In genomic region chr5:135386886-135387628, GRCh38 we compare ENCODE assay signal across 9 cellular contexts. TPM values are rescaled to one million over a fixed set of nuclear protein-coding genes. Genes with fewer than 3 reads are reported as not detected.
A peak's percentile ranks its signal among the peaks of the same experiment; 100 is the strongest.
DNase-seq lines count a peak whose midpoint lies in the region; ATAC-seq, FAIRE-seq and TF ChIP-seq lines count a peak whose summit lies in the region.
"Had no signal": no experiment of that assay in that cellular context is flagged by ENCODE, and none has a peak within 500 bp of the region (broad histone marks: within the 10 kb centered on the region; RNA-seq: fewer than 3 reads in every experiment).

No MANE protein-coding gene starts in this region.

- POLR2A ChIA-PET in OCI-LY7 (lab: Charles Lee): interaction anchor here (1.0 kb wide), 1 partner anchor 19 kb away, joined by 3 read pairs; no protein-coding TSS in a partner anchor

- no peak for FAIRE-seq in HTR-8/SVneo (lab: Jason Lieb, UNC)

- no peak overlapping the region for H3K4me2 ChIP-seq in OCI-LY7 (ENCODE audit: low read length)

- H3K9me2 ChIP-seq in OCI-LY7 (ENCODE audit: insufficient read depth, low read length): no peaks in the 10 kb centered on the region

- in situ Hi-C loops in astrocyte of the spinal cord (cut with HindIII; ENCODE audit: low sequenced_read_pairs): no loop called here

- H3K4me3 ChIP-seq in astrocyte of the spinal cord (ENCODE audit: low read depth, low read length): no peak overlapping the region
- no peak overlapping the region for H3K4me3 ChIP-seq in OCI-LY7 (ENCODE audit: low read depth, low read length, poor library complexity, severe bottlenecking)

- TF ChIP-seq CTCF in 22Rv1 (IDR thresholded peaks at IDR 0.05) (no peak), astrocyte of the spinal cord (IDR thresholded peaks at IDR 0.05; ENCODE audit: low read depth, low read length) (no peak), OCI-LY7 (conservative IDR thresholded peaks at IDR 0.05; ENCODE audit: low read length) (no peak)

- peak; percentile 40 for ATAC-seq in left lobe of liver

- no TSS peak for BruUV-seq in OCI-LY7 (replicated peaks; lab: Mats Ljungman, UMichigan)

- intact Hi-C loops in OCI-LY7 (cut with micrococcal nuclease; ENCODE audit: unreplicated experiment): no loop called here

- CTCF ChIA-PET in OCI-LY7 (lab: Charles Lee; ENCODE audit: unreplicated experiment): no interaction called here

- H3K27ac ChIP-seq in 22Rv1: peak overlapping the region; percentile 30; the same call in 1 of the 2 replicates
- no peak overlapping the region for H3K27ac ChIP-seq in OCI-LY7 (ENCODE audit: low read depth, low read length, poor library complexity, severe bottlenecking)

- peaks cover 99% of the 10 kb centered on the region for H3K36me3 ChIP-seq in OCI-LY7 (ENCODE audit: insufficient read depth, low read length)

- H3K4me1 ChIP-seq in OCI-LY7 (ENCODE audit: insufficient read depth, low read length, poor library complexity, severe bottlenecking): no peaks in the 10 kb centered on the region

- peaks cover 44% of the 10 kb centered on the region for H3K79me2 ChIP-seq in OCI-LY7 (ENCODE audit: insufficient read depth, low read depth, low read length)

- no peak overlapping the region for H2AFZ ChIP-seq in OCI-LY7 (ENCODE audit: low read length)

- DNase-seq in HTR-8/SVneo (ENCODE audit: insufficient read length, low spot score) (peak; percentile 59), astrocyte of the spinal cord (ENCODE audit: low read depth, low spot score) (peak; percentile 87), left lobe of liver (ENCODE audit: low spot score) (no peak), COLO668 (lab: John Stamatoyannopoulos, UW; ENCODE audit: unreplicated experiment) (no peak), OCI-LY7 (ENCODE audit: low spot score) (no peak), epidermal melanocyte (ENCODE audit: insufficient read length, low spot score) (no peak)
- no peak for DNase-seq in stimulated activated CD4-positive, alpha-beta T cell treated with anti-CD3 and anti-CD28 coated beads, Interleukin-2, amount 100 ng/mL, for 24 hours
- DNase-seq: NCI-H2029 had no signal

- H3K9me3 ChIP-seq in OCI-LY7 (ENCODE audit: low read length): no peaks in the 10 kb centered on the region

- peaks cover 25% of the 10 kb centered on the region; the same call in 1 of the 2 replicates for H4K20me1 ChIP-seq in OCI-LY7 (ENCODE audit: insufficient read depth, low read length)

RNA-seq across cellular contexts. Expression of gene MACROH2A1, which starts 12.0 kb away (rescaled TPM):
- total RNA-seq in left lobe of liver (42.9 TPM), OCI-LY7 (2022) (271 and 279 TPM in 2 replicates)
- 356 and 388 TPM in 2 replicates for total RNA-seq in OCI-LY7 (2014; rRNA removed; shearing (Covaris generic))

Comparison
In these comparisons a context has a peak if more than half of its experiments do, and no peak if none do; other contexts are left out.
1. DNase-seq: peak in HTR-8/SVneo (single experiment) and astrocyte of the spinal cord (single experiment); none in left lobe of liver (single experiment), COLO668 (single experiment), OCI-LY7 (single experiment), stimulated activated CD4-positive, alpha-beta T cell treated with anti-CD3 and anti-CD28 coated beads, Interleukin-2, amount 100 ng/mL, for 24 hours (0 of 2) and epidermal melanocyte (single experiment).